10 cellular contexts compared by ENCODE assay signal in genomic region chr14:77709412-77709811, GRCh38. TPM values are rescaled to one million over a fixed set of nuclear protein-coding genes. Genes with fewer than 3 reads are reported as not detected.
A peak's percentile ranks its signal among the peaks of the same experiment; 100 is the strongest.
DNase-seq lines count a peak whose midpoint lies in the region; ATAC-seq and TF ChIP-seq lines count a peak whose summit lies in the region.
"Had no signal": no experiment of that assay in that cellular context is flagged by ENCODE, and none has a peak within 500 bp of the region (broad histone marks: within the 10 kb centered on the region; RNA-seq: fewer than 3 reads in every experiment).

No MANE protein-coding gene starts in this region.

- H3K4me3 Mint-ChIP-seq in CD4-positive, alpha-beta memory T cell, result peak overlapping the region; percentile 95 to 100 (median 98)
- peak overlapping the region; percentile 97 for H3K4me3 Mint-ChIP-seq in natural killer cell

- peaks cover 22% of the 10 kb centered on the region for H3K36me3 ChIP-seq in CD4-positive, alpha-beta memory T cell (ENCODE audit: insufficient read depth, low read length)
- H3K36me3 ChIP-seq in Karpas-422 (ENCODE audit: insufficient read depth, low read length) (peaks cover 43% of the 10 kb centered on the region), colonic mucosa (peaks cover 9% of the 10 kb centered on the region)

- no peak for ATAC-seq in natural killer cell
- ATAC-seq in HG02981 (IDR thresholded peaks at IDR 0.05; ENCODE audit: unreplicated experiment), result no peak
- ATAC-seq in HG03457 (IDR thresholded peaks at IDR 0.05; ENCODE audit: unreplicated experiment), result no peak

- H3K36me3 Mint-ChIP-seq in CD4-positive, alpha-beta memory T cell, result peaks cover 21 to 48% of the 10 kb centered on the region in 2 donors
- H3K36me3 Mint-ChIP-seq in natural killer cell, result no peaks in the 10 kb centered on the region

- no peak overlapping the region for H2AFZ ChIP-seq in Karpas-422 (ENCODE audit: low read length)

- POLR2A ChIA-PET in CD4-positive, alpha-beta memory T cell (lab: Charles Lee; ENCODE audit: partially characterized antibody), result interaction anchor here (1.3 to 2.0 kb wide), 3 partner anchors 51 to 250 kb away, joined by 4 to 15 read pairs (median 5); partner anchors contain the start of genes ADCK1 and SNW1
- POLR2A ChIA-PET in GM10248 (lab: Yijun Ruan, JAX), result no interaction called here

- H3K9me2 ChIP-seq in Karpas-422 (replicated peaks; ENCODE audit: insufficient read depth, low read length), result no peaks in the 10 kb centered on the region

- peaks cover 0 to 5% (median 0%) of the 10 kb centered on the region in 8 donors for H3K9me3 Mint-ChIP-seq in CD4-positive, alpha-beta memory T cell
- no peaks in the 10 kb centered on the region for H3K9me3 Mint-ChIP-seq in natural killer cell

- peak overlapping the region in 6 of 7 donors; percentile 69 to 97 (median 88) for H3K27ac Mint-ChIP-seq in CD4-positive, alpha-beta memory T cell
- H3K27ac Mint-ChIP-seq in natural killer cell, result no peak overlapping the region

- peaks cover 26 to 50% (median 39%) of the 10 kb centered on the region in 4 donors for H3K4me1 Mint-ChIP-seq in CD4-positive, alpha-beta memory T cell
- peaks cover 32 to 37% of the 10 kb centered on the region in 2 donors for H3K4me1 Mint-ChIP-seq in natural killer cell

- peaks cover 33% of the 10 kb centered on the region for H3K4me1 ChIP-seq in CD4-positive, alpha-beta memory T cell (ENCODE audit: insufficient read depth, low read length)
- peaks cover 29% of the 10 kb centered on the region for H3K4me1 ChIP-seq in Karpas-422 (ENCODE audit: low read length)
- H3K4me1 ChIP-seq in colonic mucosa, result peaks cover 17% of the 10 kb centered on the region

- peaks cover 39% of the 10 kb centered on the region for H4K20me1 ChIP-seq in Karpas-422 (ENCODE audit: insufficient read depth, low read depth, low read length)

- CTCF ChIA-PET in CD4-positive, alpha-beta memory T cell (lab: Charles Lee; ENCODE audit: partially characterized antibody), result no interaction called here
- CTCF ChIA-PET in GM10248 (lab: Yijun Ruan, JAX), result interaction anchor here (1.7 kb wide), 2 partner anchors 9 to 14 kb away, joined by 3 to 6 read pairs; no protein-coding TSS in a partner anchor

- peaks cover 93% of the 10 kb centered on the region for H3K79me2 ChIP-seq in Karpas-422 (ENCODE audit: low read length)

- H3K9ac ChIP-seq in Karpas-422 (ENCODE audit: low read length), result peak overlapping the region; percentile 82
- no peak overlapping the region for H3K9ac ChIP-seq in colonic mucosa (ENCODE audit: low read depth in 2 of 2, low read length in 2 of 2)

- no peaks in the 10 kb centered on the region for H3K27me3 ChIP-seq in CD4-positive, alpha-beta memory T cell (ENCODE audit: insufficient read depth, low read length)
- no peaks in the 10 kb centered on the region for H3K27me3 ChIP-seq in Karpas-422 (ENCODE audit: low read length)
- H3K27me3 ChIP-seq in colonic mucosa, result no peaks in the 10 kb centered on the region
- H3K27me3 ChIP-seq: vagina had no signal

- DNase-seq in CD4-positive, alpha-beta memory T cell, result no peak
- DNase-seq in Karpas-422 (no peak), colonic mucosa (no peak), natural killer cell (no peak), NCI-H2196 (lab: John Stamatoyannopoulos, UW; ENCODE audit: unreplicated experiment) (no peak), GM10248 (ENCODE audit: extremely low spot score) (no peak)
- DNase-seq: cerebellar nuclear complex had no signal

- peak overlapping the region; percentile 83 for H3K4me2 ChIP-seq in Karpas-422 (ENCODE audit: low read depth, low read length, poor library complexity, severe bottlenecking)

- H3K27ac ChIP-seq in CD4-positive, alpha-beta memory T cell (ENCODE audit: low read depth, low read length), result no peak overlapping the region
- H3K27ac ChIP-seq in Karpas-422 (ENCODE audit: low read length) (peak overlapping the region; percentile 1; the same call in 1 of the 2 replicates), colonic mucosa (no peak overlapping the region)
- H3K27ac ChIP-seq: vagina had no signal

- H3K4me3 ChIP-seq in CD4-positive, alpha-beta memory T cell (ENCODE audit: low read length in 2 of 2), result peak overlapping the region in 1 of 2 donors; percentile 6
- H3K4me3 ChIP-seq in Karpas-422 (ENCODE audit: low read length) (peak overlapping the region; percentile 82), colonic mucosa (peak overlapping the region; percentile 98)

- no peak for TF ChIP-seq CTCF in colonic mucosa (IDR thresholded peaks at IDR 0.05)
- no peak for TF ChIP-seq CTCF in natural killer cell (IDR thresholded peaks at IDR 0.05)
- TF ChIP-seq CTCF in GM10248 (IDR thresholded peaks at IDR 0.05; ENCODE audit: control extremely low read depth, extremely low read depth, low read depth, missing control alignments), result no peak

- H3K27me3 Mint-ChIP-seq in CD4-positive, alpha-beta memory T cell, result no peaks in the 10 kb centered on the region
- no peaks in the 10 kb centered on the region for H3K27me3 Mint-ChIP-seq in natural killer cell (ENCODE audit: low read depth in 2 of 2)

- intact Hi-C loops in CD4-positive, alpha-beta memory T cell (cut with micrococcal nuclease), result loop anchor here (5.0 to 10.0 kb wide), 3 partner anchors 107 to 387 kb away; partner anchors contain the start of genes GSTZ1, POMT2, SAMD15 and TMED8
- intact Hi-C loops in colonic mucosa (cut with DNase I) (loop anchor here (2.0 to 10.0 kb wide), 2 partner anchors 55 to 255 kb away; partner anchors contain the start of genes AHSA1 and VIPAS39), natural killer cell (cut with micrococcal nuclease) (loop anchor here (2.0 to 5.0 kb wide), 2 partner anchors 92 to 389 kb away; partner anchors contain the start of genes GSTZ1, POMT2 and SPTLC2)

- H3K9me3 ChIP-seq in CD4-positive, alpha-beta memory T cell (ENCODE audit: control insufficient read depth in 1 of 2, low read length in 2 of 2), result no peaks in the 10 kb centered on the region
- H3K9me3 ChIP-seq in Karpas-422 (ENCODE audit: low read length), result no peaks in the 10 kb centered on the region
- H3K9me3 ChIP-seq in colonic mucosa, result no peaks in the 10 kb centered on the region
- H3K9me3 ChIP-seq: vagina had no signal

RNA-seq across cellular contexts. Expression of gene SLIRP, which starts 1.5 kb away (rescaled TPM):
- total RNA-seq in CD4-positive, alpha-beta memory T cell, result 10 to 100 TPM; 37.5 to 40.6 TPM
- 100 to 1,000 TPM; 211 to 334 TPM for polyA plus RNA-seq in CD4-positive, alpha-beta memory T cell
- 204 and 470 TPM in 2 replicates for total RNA-seq in Karpas-422 (2014; rRNA removed; shearing (Covaris generic); ENCODE audit: low replicate concordance)
- total RNA-seq in colonic mucosa (100 to 1,000 TPM; 107 to 194 TPM), natural killer cell (10 to 100 TPM; 29.5 to 33.1 (median 31.6) TPM)

RNA-seq across cellular contexts. Expression of gene ALKBH1, which starts 1.6 kb away (rescaled TPM):
- 10 to 100 TPM; 16.2 to 20.1 TPM for total RNA-seq in CD4-positive, alpha-beta memory T cell
- polyA plus RNA-seq in CD4-positive, alpha-beta memory T cell, result 1 to 10 TPM; 5.8 to 9.7 TPM
- total RNA-seq in Karpas-422 (2014; rRNA removed; shearing (Covaris generic); ENCODE audit: low replicate concordance), result 13.5 and 17.1 TPM in 2 replicates
- total RNA-seq in colonic mucosa (10 to 100 TPM; 11.5 to 13.3 TPM), natural killer cell (10 to 100 TPM in 1 of 3 donors, 1 to 10 TPM in 2; 3.6 to 10.2 (median 7.1) TPM)

RNA-seq across cellular contexts. Expression of gene SNW1, which starts 51.5 kb away (rescaled TPM):
- 10 to 100 TPM; 92.1 to 99.7 TPM for total RNA-seq in CD4-positive, alpha-beta memory T cell
- 10 to 100 TPM; 54.4 to 90.8 TPM for polyA plus RNA-seq in CD4-positive, alpha-beta memory T cell
- 79.9 and 88.1 TPM in 2 replicates for total RNA-seq in Karpas-422 (2014; rRNA removed; shearing (Covaris generic); ENCODE audit: low replicate concordance)
- total RNA-seq in colonic mucosa, result 10 to 100 TPM; 69.6 to 81.9 TPM
- 100 to 1,000 TPM in 2 of 3 donors, 10 to 100 TPM in 1; 89.7 to 106 (median 103) TPM for total RNA-seq in natural killer cell

Comparison
In these comparisons a context has a peak if more than half of its experiments do, and no peak if none do; other contexts are left out.
1. H3K27ac Mint-ChIP-seq: peak in CD4-positive, alpha-beta memory T cell (6 of 7); none in natural killer cell (0 of 2).